Comparison of ENCODE assay signal across 10 cellular contexts in the genomic region with DNA sequence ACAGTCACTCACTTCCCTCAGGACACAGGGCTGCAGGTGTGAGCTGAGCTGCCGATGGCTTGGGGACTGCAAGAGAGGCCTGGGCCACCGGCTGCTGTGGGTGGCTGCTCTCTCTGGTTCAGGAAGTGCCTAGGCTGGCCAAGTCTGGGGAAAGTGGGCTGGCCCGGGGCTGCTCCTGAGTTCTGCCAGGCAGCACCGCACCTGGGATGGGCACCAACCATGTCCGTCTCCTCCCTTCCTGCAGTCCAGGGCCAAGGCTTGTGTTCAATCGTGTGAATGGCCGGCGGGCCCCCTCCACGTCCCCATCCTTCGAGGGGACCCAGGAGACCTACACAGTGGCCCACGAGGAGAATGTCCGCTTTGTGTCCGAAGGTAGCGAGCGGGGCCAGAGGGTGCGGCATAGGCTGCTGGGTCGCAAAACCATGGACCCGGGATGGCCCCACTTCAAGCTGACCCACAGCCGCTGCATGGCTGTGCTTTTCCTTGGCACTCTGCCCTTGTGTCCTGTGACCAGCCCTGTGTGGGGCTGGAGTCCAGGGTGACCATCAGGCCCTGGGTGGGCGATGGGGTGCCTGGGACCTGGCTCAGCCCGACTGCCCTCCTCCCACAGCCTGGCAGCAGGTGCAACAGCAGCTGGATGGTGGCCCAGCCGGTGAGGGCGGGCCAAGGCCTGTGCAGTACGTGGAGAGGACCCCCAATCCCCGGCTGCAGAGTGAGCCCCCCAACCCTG.
DNase-seq lines count a peak whose midpoint lies in the region; ATAC-seq and TF ChIP-seq lines count a peak whose summit lies in the region.
"Had no signal": no experiment of that assay in that cellular context is flagged by ENCODE, and none has a peak within 500 bp of the region (broad histone marks: within the 10 kb centered on the region; RNA-seq: fewer than 3 reads in every experiment).

No MANE protein-coding gene starts in this region.

- no peaks in the 10 kb centered on the region for H3K9me3 Mint-ChIP-seq in stimulated activated effector memory CD8-positive, alpha-beta T cell treated with anti-CD3 and anti-CD28 coated beads, Interleukin-12 subunit alpha, Interleukin-12 subunit beta, amount 100 ng/mL, for 72 hours
- H3K9me3 Mint-ChIP-seq: naive B cell had no signal

- peak overlapping the region; percentile 74 for H3K27ac Mint-ChIP-seq in stimulated activated effector memory CD8-positive, alpha-beta T cell treated with anti-CD3 and anti-CD28 coated beads, Interleukin-12 subunit alpha, Interleukin-12 subunit beta, amount 100 ng/mL, for 72 hours

- DNase-seq in DMS53 (lab: John Stamatoyannopoulos, UW) (peak; percentile 39), DMS53 treated with DMSO at 0.1 percent for 48 hours (lab: John Stamatoyannopoulos, UW; ENCODE audit: unreplicated experiment) (no peak), RWPE2 (ENCODE audit: low spot score) (no peak), NCI-H774 (lab: John Stamatoyannopoulos, UW) (no peak), erythroblast (lab: John Stamatoyannopoulos, UW) (no peak)
- no peak for DNase-seq in stimulated activated effector memory CD8-positive, alpha-beta T cell treated with anti-CD3 and anti-CD28 coated beads, Interleukin-12 subunit alpha, Interleukin-12 subunit beta, amount 100 ng/mL, for 72 hours (ENCODE audit: low spot score in 2 of 2)
- DNase-seq: amniotic stem cell, naive B cell had no signal

- peaks cover 18% of the 10 kb centered on the region for H3K4me1 ChIP-seq in RWPE2 (ENCODE audit: insufficient read depth, poor library complexity, severe bottlenecking)

- H3K27ac ChIP-seq in RWPE2 (ENCODE audit: poor library complexity, severe bottlenecking) (peak overlapping the region; percentile 79), layer of hippocampus (ENCODE audit: low read depth, low read length) (peak overlapping the region; percentile 18)

- no peak overlapping the region for H3K4me3 ChIP-seq in RWPE2 (ENCODE audit: severe bottlenecking)

- no peaks in the 10 kb centered on the region for H3K9me3 ChIP-seq in RWPE2 (ENCODE audit: severe bottlenecking)

- H3K4me3 Mint-ChIP-seq in stimulated activated effector memory CD8-positive, alpha-beta T cell treated with anti-CD3 and anti-CD28 coated beads, Interleukin-12 subunit alpha, Interleukin-12 subunit beta, amount 100 ng/mL, for 72 hours: peak overlapping the region; percentile 75

- ATAC-seq in RWPE2 (ENCODE audit: low read depth) (no peak), GM19397 (IDR thresholded peaks at IDR 0.05; ENCODE audit: unreplicated experiment) (no peak)
- no peak for ATAC-seq in stimulated activated effector memory CD8-positive, alpha-beta T cell treated with anti-CD3 and anti-CD28 coated beads, Interleukin-12 subunit alpha, Interleukin-12 subunit beta, amount 100 ng/mL, for 72 hours

- H3K27me3 ChIP-seq in RWPE2 (ENCODE audit: insufficient read depth, poor library complexity, severe bottlenecking): no peaks in the 10 kb centered on the region
- H3K27me3 ChIP-seq in layer of hippocampus (ENCODE audit: control insufficient read depth, insufficient read depth, low read length): no peaks in the 10 kb centered on the region

- no peak for TF ChIP-seq POLR2A in erythroblast (IDR thresholded peaks at IDR 0.05; ENCODE audit: low read length)

- TF ChIP-seq CTCF in RWPE2 (IDR thresholded peaks at IDR 0.05; ENCODE audit: poor library complexity, severe bottlenecking): no peak

- H3K36me3 ChIP-seq in RWPE2 (ENCODE audit: low read depth): peaks cover 3% of the 10 kb centered on the region; the same call in 1 of the 2 replicates

- peaks cover 37% of the 10 kb centered on the region for H3K4me1 Mint-ChIP-seq in stimulated activated effector memory CD8-positive, alpha-beta T cell treated with anti-CD3 and anti-CD28 coated beads, Interleukin-12 subunit alpha, Interleukin-12 subunit beta, amount 100 ng/mL, for 72 hours

- peaks cover 26% of the 10 kb centered on the region for H3K36me3 Mint-ChIP-seq in stimulated activated effector memory CD8-positive, alpha-beta T cell treated with anti-CD3 and anti-CD28 coated beads, Interleukin-12 subunit alpha, Interleukin-12 subunit beta, amount 100 ng/mL, for 72 hours
- H3K36me3 Mint-ChIP-seq: naive B cell had no signal
